ENCODE assay signal across 16 cellular contexts in genomic region chr11:126547161-126547560, GRCh38.
DNase-seq lines count a peak whose midpoint lies in the region; ATAC-seq and TF ChIP-seq lines count a peak whose summit lies in the region.
"Had no signal": no experiment of that assay in that cellular context is flagged by ENCODE, and none has a peak within 500 bp of the region (broad histone marks: within the 10 kb centered on the region; RNA-seq: fewer than 3 reads in every experiment).

No MANE protein-coding gene starts in this region.

- peaks cover 17% of the 10 kb centered on the region for H4K20me1 ChIP-seq in neural progenitor cell (ENCODE audit: low read depth)

- no peaks in the 10 kb centered on the region for H3K9me3 Mint-ChIP-seq in neural progenitor cell
- H3K9me3 Mint-ChIP-seq: activated naive CD8-positive, alpha-beta T cell treated with anti-CD3 and anti-CD28 coated beads for 36 hours; stimulated activated naive B cell treated with anti-CD40 and anti-IgM and Interleukin-4, amounts not matched to agents 10 μg/mL and 1 μg/mL and 100 μg/mL, for 72 hours had no signal

- no peak overlapping the region for H3K9ac ChIP-seq in neural progenitor cell

- peak; percentile 79 for DNase-seq in BJ (ENCODE audit: low read depth)
- peak; percentile 4 for DNase-seq in NCI-H82 treated with DMSO at 0.1 percent for 48 hours (lab: John Stamatoyannopoulos, UW; ENCODE audit: unreplicated experiment)
- peak; percentile 9 to 33 for DNase-seq in cardiac fibroblast (ENCODE audit: low read depth in 2 of 2)
- no peak for DNase-seq in neural progenitor cell (ENCODE audit: low spot score)
- DNase-seq in BE2C, result no peak
- DNase-seq in tibial artery, result no peak
- no peak for DNase-seq in dorsolateral prefrontal cortex
- DNase-seq: activated naive CD8-positive, alpha-beta T cell treated with anti-CD3 and anti-CD28 coated beads for 36 hours; CD4-positive, CD25-positive, alpha-beta regulatory T cell; dermis blood vessel endothelial cell; GDM1; retina; Right ventricle myocardium superior; stimulated activated CD4-positive, alpha-beta T cell treated with anti-CD3 and anti-CD28 coated beads, Interleukin-4, amount 100 ng/mL, for 4 hours; stimulated activated naive B cell treated with anti-CD40 and anti-IgM and Interleukin-4, amounts not matched to agents 10 μg/mL and 1 μg/mL and 100 μg/mL, for 72 hours had no signal

- H2AFZ ChIP-seq in neural progenitor cell (replicated peaks), result no peak overlapping the region

- H3K79me2 ChIP-seq in neural progenitor cell (ENCODE audit: low read depth), result no peaks in the 10 kb centered on the region

- ATAC-seq in HG02623 (IDR thresholded peaks at IDR 0.05; ENCODE audit: unreplicated experiment), result no peak
- ATAC-seq: stimulated activated naive B cell treated with anti-CD40 and anti-IgM and Interleukin-4, amounts not matched to agents 10 μg/mL and 1 μg/mL and 100 μg/mL, for 72 hours had no signal

- H3F3A ChIP-seq in neural progenitor cell (ENCODE audit: low read depth), result peaks cover 25% of the 10 kb centered on the region

- H3K9me3 ChIP-seq in neural progenitor cell (ENCODE audit: low read depth), result no peaks in the 10 kb centered on the region
- no peaks in the 10 kb centered on the region for H3K9me3 ChIP-seq in BE2C
- no peaks in the 10 kb centered on the region for H3K9me3 ChIP-seq in tibial artery

- intact Hi-C loops in tibial artery (cut with DNase I; ENCODE audit: low total_unique reads), result no loop called here
- intact Hi-C loops in dorsolateral prefrontal cortex (cut with DNase I), result no loop called here

- H3K4me2 ChIP-seq in neural progenitor cell, result no peak overlapping the region

- peaks cover 2% of the 10 kb centered on the region for H3K27me3 Mint-ChIP-seq in neural progenitor cell (ENCODE audit: insufficient read depth, low read depth)

- H3K27me3 ChIP-seq in BJ (ENCODE audit: control insufficient read depth, insufficient read depth, low read length) (no peaks in the 10 kb centered on the region), neural progenitor cell (no peaks in the 10 kb centered on the region), BE2C (no peaks in the 10 kb centered on the region), tibial artery (peaks cover 0 to 36% of the 10 kb centered on the region in 2 donors), dorsolateral prefrontal cortex (no peaks in the 10 kb centered on the region)

- H3K4me3 Mint-ChIP-seq in neural progenitor cell, result no peak overlapping the region
- H3K4me3 Mint-ChIP-seq: activated naive CD8-positive, alpha-beta T cell treated with anti-CD3 and anti-CD28 coated beads for 36 hours; CD4-positive, CD25-positive, alpha-beta regulatory T cell; stimulated activated naive B cell treated with anti-CD40 and anti-IgM and Interleukin-4, amounts not matched to agents 10 μg/mL and 1 μg/mL and 100 μg/mL, for 72 hours had no signal

- H3K4me1 ChIP-seq in neural progenitor cell, result peaks cover 32% of the 10 kb centered on the region
- peaks cover 24% of the 10 kb centered on the region for H3K4me1 ChIP-seq in BE2C
- H3K4me1 ChIP-seq in tibial artery, result peaks cover 0 to 12% (median 0%) of the 10 kb centered on the region in 4 donors

- peaks cover 59% of the 10 kb centered on the region for H3K4me1 Mint-ChIP-seq in neural progenitor cell
- H3K4me1 Mint-ChIP-seq: activated naive CD8-positive, alpha-beta T cell treated with anti-CD3 and anti-CD28 coated beads for 36 hours; CD4-positive, CD25-positive, alpha-beta regulatory T cell; stimulated activated naive B cell treated with anti-CD40 and anti-IgM and Interleukin-4, amounts not matched to agents 10 μg/mL and 1 μg/mL and 100 μg/mL, for 72 hours had no signal

- POLR2A ChIA-PET in BJ (lab: Charles Lee), result no interaction called here

- H3K27ac Mint-ChIP-seq in neural progenitor cell, result peak overlapping the region; percentile 77
- H3K27ac Mint-ChIP-seq: activated naive CD8-positive, alpha-beta T cell treated with anti-CD3 and anti-CD28 coated beads for 36 hours; stimulated activated naive B cell treated with anti-CD40 and anti-IgM and Interleukin-4, amounts not matched to agents 10 μg/mL and 1 μg/mL and 100 μg/mL, for 72 hours had no signal

- no peaks in the 10 kb centered on the region; the same call in 1 of the 2 replicates for H3K36me3 ChIP-seq in BJ (ENCODE audit: control insufficient read depth, insufficient read depth, low read length)
- no peaks in the 10 kb centered on the region for H3K36me3 ChIP-seq in neural progenitor cell
- H3K36me3 ChIP-seq in BE2C, result no peaks in the 10 kb centered on the region
- no peaks in the 10 kb centered on the region for H3K36me3 ChIP-seq in tibial artery

- H3K27ac ChIP-seq in neural progenitor cell (no peak overlapping the region), tibial artery (no peak overlapping the region), dorsolateral prefrontal cortex (peak overlapping the region in 5 of 59 donors; percentile 12 to 67 (median 51))

- no peaks in the 10 kb centered on the region for H3K36me3 Mint-ChIP-seq in neural progenitor cell
- H3K36me3 Mint-ChIP-seq: activated naive CD8-positive, alpha-beta T cell treated with anti-CD3 and anti-CD28 coated beads for 36 hours; CD4-positive, CD25-positive, alpha-beta regulatory T cell; stimulated activated naive B cell treated with anti-CD40 and anti-IgM and Interleukin-4, amounts not matched to agents 10 μg/mL and 1 μg/mL and 100 μg/mL, for 72 hours had no signal

- CTCF ChIA-PET in BJ (lab: Yijun Ruan, JAX), result no interaction called here

- TF ChIP-seq CTCF in BJ (IDR thresholded peaks at IDR 0.05; ENCODE audit: insufficient read depth, low read depth, low read length) (no peak), cardiac fibroblast (IDR thresholded peaks at IDR 0.05; ENCODE audit: low read depth, low read length) (no peak), neural progenitor cell (IDR thresholded peaks at IDR 0.05) (no peak), BE2C (IDR thresholded peaks at IDR 0.05; ENCODE audit: low read depth, low read length) (no peak), tibial artery (IDR thresholded peaks at IDR 0.05) (no peak), dorsolateral prefrontal cortex (IDR thresholded peaks at IDR 0.05 in 54 of 56, conservative IDR thresholded peaks at IDR 0.05 in 2 of 56; ENCODE audit: low read depth in 1 of 56, partially characterized antibody in 56 of 56) (no peak)

- no peak overlapping the region for H3K4me3 ChIP-seq in BJ (ENCODE audit: low read depth, low read length)
- no peak overlapping the region for H3K4me3 ChIP-seq in cardiac fibroblast (replicated peaks in 1 of 2; ENCODE audit: low read depth in 2 of 2, low read length in 2 of 2)
- H3K4me3 ChIP-seq in neural progenitor cell, result no peak overlapping the region
- no peak overlapping the region for H3K4me3 ChIP-seq in BE2C (ENCODE audit: low read depth, low read length)
- no peak overlapping the region for H3K4me3 ChIP-seq in tibial artery
- no peak overlapping the region for H3K4me3 ChIP-seq in dorsolateral prefrontal cortex

Comparison
In these comparisons a context has a peak if more than half of its experiments do, and no peak if none do; other contexts are left out.
1. DNase-seq: peak in BJ (single experiment), NCI-H82 treated with DMSO at 0.1 percent for 48 hours (single experiment) and cardiac fibroblast (2 of 2); none in neural progenitor cell (single experiment), BE2C (single experiment), tibial artery (0 of 2) and dorsolateral prefrontal cortex (0 of 10).